ENCODE assay signal across 19 cellular contexts in the genomic region with DNA sequence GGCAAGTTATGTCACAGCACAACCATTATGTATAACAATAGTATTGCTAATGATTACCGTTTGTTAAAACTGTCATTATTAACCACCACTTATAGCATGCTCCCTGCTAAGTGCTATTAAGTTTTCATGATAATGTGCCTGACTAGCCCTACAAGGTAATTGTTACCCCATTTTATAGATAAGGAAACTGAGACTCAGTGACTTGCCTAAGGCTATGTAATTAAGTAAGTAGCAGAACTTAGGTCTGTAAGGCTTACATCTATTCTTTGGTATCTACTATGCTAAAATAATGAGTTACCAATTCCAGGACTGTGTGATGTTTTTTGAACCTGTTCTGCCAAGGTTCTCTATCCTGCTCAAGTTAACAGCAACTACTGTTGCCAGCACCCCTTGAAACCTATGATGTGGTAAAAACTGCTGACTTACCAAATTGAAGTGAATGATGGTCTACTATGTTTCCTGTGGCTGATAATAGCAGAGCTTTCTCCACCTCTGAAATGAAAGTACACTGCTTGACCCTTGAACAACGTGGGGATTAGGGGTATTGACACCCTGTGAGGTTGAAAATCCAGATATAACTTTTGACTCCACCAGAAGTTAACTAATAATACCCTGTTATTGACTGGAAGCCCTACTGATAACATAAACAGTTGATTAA. TPM values are rescaled to one million over a fixed set of nuclear protein-coding genes. Genes with fewer than 3 reads are reported as not detected.
DNase-seq lines count a peak whose midpoint lies in the region; ATAC-seq and TF ChIP-seq lines count a peak whose summit lies in the region.
"Had no signal": no experiment of that assay in that cellular context is flagged by ENCODE, and none has a peak within 500 bp of the region (broad histone marks: within the 10 kb centered on the region; RNA-seq: fewer than 3 reads in every experiment).

No MANE protein-coding gene starts in this region.

- H3K4me3 ChIP-seq in prostate gland, result no peak overlapping the region
- H3K4me3 ChIP-seq: GM23248, Peyer's patch, SK-N-MC had no signal

- H3K27ac Mint-ChIP-seq in natural killer cell, result no peak overlapping the region
- no peak overlapping the region for H3K27ac Mint-ChIP-seq in natural killer cell treated with Interleukin-12 subunit alpha and Interleukin-12 subunit beta and Interleukin-15 and Interleukin-18, amount 100 ng/mL, for 72 hours

- no peaks in the 10 kb centered on the region for H3K27me3 Mint-ChIP-seq in natural killer cell (ENCODE audit: low read depth in 2 of 2)
- no peaks in the 10 kb centered on the region for H3K27me3 Mint-ChIP-seq in natural killer cell treated with Interleukin-12 subunit alpha and Interleukin-12 subunit beta and Interleukin-15 and Interleukin-18, amount 100 ng/mL, for 72 hours

- peaks cover 27 to 31% of the 10 kb centered on the region in 2 donors for H3K4me1 Mint-ChIP-seq in natural killer cell
- peaks cover 8 to 14% of the 10 kb centered on the region in 2 donors for H3K4me1 Mint-ChIP-seq in natural killer cell treated with Interleukin-12 subunit alpha and Interleukin-12 subunit beta and Interleukin-15 and Interleukin-18, amount 100 ng/mL, for 72 hours (ENCODE audit: low read depth in 2 of 2)

- ATAC-seq in natural killer cell (peak in 2 of 3 donors; percentile 55 to 67), GM19023 (IDR thresholded peaks at IDR 0.05; ENCODE audit: unreplicated experiment) (no peak), GM18520 (IDR thresholded peaks at IDR 0.05; ENCODE audit: unreplicated experiment) (no peak), GM21529 (IDR thresholded peaks at IDR 0.05; ENCODE audit: unreplicated experiment) (no peak)
- ATAC-seq in natural killer cell treated with Interleukin-12 subunit alpha and Interleukin-12 subunit beta and Interleukin-15 and Interleukin-18, amount 100 ng/mL, for 72 hours, result no peak
- ATAC-seq: HCT116 had no signal

- no peaks in the 10 kb centered on the region for H3K9me3 ChIP-seq in prostate gland
- H3K9me3 ChIP-seq: Peyer's patch had no signal

- H3K27ac ChIP-seq in prostate gland, result no peak overlapping the region
- H3K27ac ChIP-seq: GM23248, Peyer's patch, SK-N-MC had no signal

- no peak for TF ChIP-seq POLR2A in prostate gland (IDR thresholded peaks at IDR 0.05)

- DNase-seq in natural killer cell (no peak), NCI-H69 (lab: John Stamatoyannopoulos, UW) (peak; percentile 3), prostate gland (ENCODE audit: low spot score) (no peak)
- no peak for DNase-seq in natural killer cell treated with Interleukin-12 subunit alpha and Interleukin-12 subunit beta and Interleukin-15 and Interleukin-18, amount 100 ng/mL, for 72 hours (ENCODE audit: low spot score)
- peak; percentile 20 for DNase-seq in central memory CD4-positive, alpha-beta T cell
- DNase-seq: C1 segment of cervical spinal cord, DMS 273 treated with DMSO at 0.1 percent for 48 hours, KBM-7, NCI-H1092, NCI-H2081 treated with DMSO at 0.1 percent for 48 hours, NCI-H510A treated with DMSO at 0.1 percent for 48 hours, Peyer's patch, Right ventricle myocardium superior had no signal

- 61% methylated on average over 2 of the region's 2 CpGs for WGBS in prostate gland

- TF ChIP-seq CTCF in natural killer cell (IDR thresholded peaks at IDR 0.05) (no peak), prostate gland (IDR thresholded peaks at IDR 0.05) (no peak)

- no peak overlapping the region for H3K4me3 Mint-ChIP-seq in natural killer cell
- H3K4me3 Mint-ChIP-seq in natural killer cell treated with Interleukin-12 subunit alpha and Interleukin-12 subunit beta and Interleukin-15 and Interleukin-18, amount 100 ng/mL, for 72 hours, result no peak overlapping the region

- H3K27me3 ChIP-seq in prostate gland (replicated peaks; ENCODE audit: insufficient read depth), result no peaks in the 10 kb centered on the region
- H3K27me3 ChIP-seq: Peyer's patch had no signal

- no peaks in the 10 kb centered on the region for H3K9me3 Mint-ChIP-seq in natural killer cell
- no peaks in the 10 kb centered on the region for H3K9me3 Mint-ChIP-seq in natural killer cell treated with Interleukin-12 subunit alpha and Interleukin-12 subunit beta and Interleukin-15 and Interleukin-18, amount 100 ng/mL, for 72 hours

- H3K4me1 ChIP-seq in prostate gland (replicated peaks), result no peaks in the 10 kb centered on the region

- no peaks in the 10 kb centered on the region for H3K36me3 ChIP-seq in prostate gland
- H3K36me3 ChIP-seq: Peyer's patch had no signal

- intact Hi-C loops in natural killer cell (cut with micrococcal nuclease) (no loop called here), prostate gland (cut with DNase I) (no loop called here)

- no peaks in the 10 kb centered on the region for H3K36me3 Mint-ChIP-seq in natural killer cell
- H3K36me3 Mint-ChIP-seq in natural killer cell treated with Interleukin-12 subunit alpha and Interleukin-12 subunit beta and Interleukin-15 and Interleukin-18, amount 100 ng/mL, for 72 hours, result no peaks in the 10 kb centered on the region

RNA-seq across cellular contexts. Expression of a gene that starts 18.2 kb away (rescaled TPM):
- total RNA-seq in natural killer cell, result 10 to 100 TPM; 14.7 to 16.7 (median 16.2) TPM
- 1 to 10 TPM; 1.1 to 3.5 TPM for total RNA-seq in natural killer cell treated with Interleukin-12 subunit alpha and Interleukin-12 subunit beta and Interleukin-15 and Interleukin-18, amount 100 ng/mL, for 72 hours
- 10 to 100 TPM; 18.3 to 25.8 TPM for total RNA-seq in prostate gland

Comparison
In these comparisons a context has a peak if more than half of its experiments do, and no peak if none do; other contexts are left out.
1. ATAC-seq: peak in natural killer cell (2 of 3); none in natural killer cell treated with Interleukin-12 subunit alpha and Interleukin-12 subunit beta and Interleukin-15 and Interleukin-18, amount 100 ng/mL, for 72 hours (0 of 2), GM19023 (single experiment), GM18520 (single experiment) and GM21529 (single experiment).
2. DNase-seq: peak in NCI-H69 (single experiment) and central memory CD4-positive, alpha-beta T cell (single experiment); none in natural killer cell (single experiment), natural killer cell treated with Interleukin-12 subunit alpha and Interleukin-12 subunit beta and Interleukin-15 and Interleukin-18, amount 100 ng/mL, for 72 hours (single experiment) and prostate gland (single experiment).